33 cellular contexts compared by ENCODE assay signal in the genomic region with DNA sequence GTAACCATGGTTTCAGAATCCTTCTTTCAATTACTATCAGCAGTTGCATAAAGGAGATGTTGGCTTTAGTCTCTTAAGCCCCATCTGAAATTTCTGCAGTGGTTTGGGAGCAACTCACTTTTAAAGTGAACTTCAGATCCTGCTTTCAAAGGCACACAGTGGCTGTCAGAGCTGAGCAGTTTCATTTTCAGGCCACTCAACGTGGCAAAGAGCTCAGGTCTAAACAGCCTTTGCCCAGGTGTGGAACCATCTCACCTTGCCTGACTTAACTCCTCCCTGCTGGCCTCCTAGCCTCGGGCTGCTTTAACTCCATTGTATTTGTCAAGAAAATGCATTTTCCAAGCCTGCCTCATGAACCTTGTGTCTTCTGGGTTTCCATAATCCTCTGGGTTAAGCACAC.
"Had no signal": no experiment of that assay in that cellular context is flagged by ENCODE, and none has a peak within 500 bp of the region (broad histone marks: within the 10 kb centered on the region; RNA-seq: fewer than 3 reads in every experiment).

No MANE protein-coding gene starts in this region.

- H3K27me3 Mint-ChIP-seq: activated naive CD8-positive, alpha-beta T cell; activated naive CD8-positive, alpha-beta T cell treated with anti-CD3 and anti-CD28 coated beads, Interleukin-2, amount 50 U/mL, for 24 hours had no signal

- H3K9me3 ChIP-seq: adrenal gland, breast epithelium, colonic mucosa had no signal

- H3K27ac ChIP-seq: adrenal gland, breast epithelium, cardiac muscle cell, colonic mucosa, dorsolateral prefrontal cortex, WERI-Rb-1 had no signal

- H3K4me3 ChIP-seq: adrenal gland, breast epithelium, cardiac muscle cell, colonic mucosa, dorsolateral prefrontal cortex had no signal

- H3K4me3 Mint-ChIP-seq: activated B cell treated with CpG ODN at 0.5 μM for 24 hours; activated CD8-positive, alpha-beta T cell treated with anti-CD3 and anti-CD28 coated beads for 36 hours; activated naive CD8-positive, alpha-beta T cell; activated naive CD8-positive, alpha-beta T cell treated with anti-CD3 and anti-CD28 coated beads, Interleukin-2, amount 50 U/mL, for 24 hours; activated T-cell treated with anti-CD3 and anti-CD28 coated beads, Interleukin-2, amount 50 U/mL, for 4 hours; activated T-helper 17 cell treated with anti-CD3 and anti-CD28 coated beads, Interleukin-2, amount 50 U/mL, for 72 hours; brain; dendritic cell treated with granulocyte-macrophage colony-stimulating factor and Interleukin-4, amounts not matched to agents 40 ng/mL and 50 ng/mL, for 4 days; endodermal cell; T-helper 17 cell; T-helper 2 cell treated with Interferon-gamma antibody and Interleukin-4, amounts not matched to agents 5 μg/mL and 100 μg/mL, for 36 hours had no signal

- DNase-seq: activated B cell treated with CpG ODN at 0.5 μM for 24 hours; activated CD4-positive, alpha-beta T cell treated with anti-CD3 and anti-CD28 coated beads for 48 hours; activated CD4-positive, alpha-beta T cell treated with anti-CD3 and anti-CD28 coated beads, Interleukin-2, amount 50 U/mL, for 1 hour; activated CD4-positive, alpha-beta T cell treated with anti-CD3 and anti-CD28 coated beads, Interleukin-2, amount 50 U/mL, for 48 hours; activated CD8-positive, alpha-beta memory T cell treated with anti-CD3 and anti-CD28 coated beads for 24 hours; activated CD8-positive, alpha-beta T cell treated with anti-CD3 and anti-CD28 coated beads for 36 hours; activated effector memory CD4-positive, alpha-beta T cell treated with Interleukin-2 at 50 U/mL for 16 hours; activated gamma-delta T cell treated with Interleukin-2 at 50 U/mL for 16 hours; activated naive CD4-positive, alpha-beta T cell treated with anti-CD3 and anti-CD28 coated beads, Interleukin-2, amount 50 U/mL, for 16 hours; activated naive CD4-positive, alpha-beta T cell treated with Interleukin-2 at 50 U/mL for 16 hours; activated naive CD8-positive, alpha-beta T cell treated with anti-CD3 and anti-CD28 coated beads, Interleukin-2, amount 50 U/mL, for 24 hours; activated T-cell treated with anti-CD3 and anti-CD28 coated beads, Interleukin-2, amount 50 U/mL, for 4 hours; adrenal gland; amygdala; aorta; central memory CD4-positive, alpha-beta T cell; cerebellar nuclear complex; colonic mucosa; dorsolateral prefrontal cortex; effector memory CD4-positive, alpha-beta T cell; endodermal cell; foreskin fibroblast; head of caudate nucleus; T-helper 17 cell; T1000; WERI-Rb-1 had no signal

- H3K4me1 Mint-ChIP-seq: activated B cell treated with CpG ODN at 0.5 μM for 24 hours; activated naive CD8-positive, alpha-beta T cell treated with anti-CD3 and anti-CD28 coated beads, Interleukin-2, amount 50 U/mL, for 24 hours; activated T-helper 17 cell treated with anti-CD3 and anti-CD28 coated beads, Interleukin-2, amount 50 U/mL, for 72 hours had no signal

- H3K4me1 ChIP-seq: adrenal gland, breast epithelium, colonic mucosa had no signal

- H3K36me3 ChIP-seq: adrenal gland, breast epithelium, cardiac muscle cell, colonic mucosa, WERI-Rb-1 had no signal

- H3K27me3 ChIP-seq: adrenal gland, breast epithelium, cardiac muscle cell, colonic mucosa had no signal

- H3K9me3 Mint-ChIP-seq: activated B cell treated with CpG ODN at 0.5 μM for 24 hours; activated CD8-positive, alpha-beta T cell treated with anti-CD3 and anti-CD28 coated beads for 36 hours; activated naive CD8-positive, alpha-beta T cell treated with anti-CD3 and anti-CD28 coated beads, Interleukin-2, amount 50 U/mL, for 24 hours; activated T-cell treated with anti-CD3 and anti-CD28 coated beads, Interleukin-2, amount 50 U/mL, for 4 hours; activated T-helper 17 cell treated with anti-CD3 and anti-CD28 coated beads, Interleukin-2, amount 50 U/mL, for 72 hours; brain; dendritic cell treated with granulocyte-macrophage colony-stimulating factor and Interleukin-4, amounts not matched to agents 40 ng/mL and 50 ng/mL, for 4 days; endodermal cell; T-helper 2 cell treated with Interferon-gamma antibody and Interleukin-4, amounts not matched to agents 5 μg/mL and 100 μg/mL, for 36 hours had no signal

- H3K27ac Mint-ChIP-seq: activated B cell treated with CpG ODN at 0.5 μM for 24 hours; activated CD8-positive, alpha-beta T cell treated with anti-CD3 and anti-CD28 coated beads for 36 hours; activated naive CD8-positive, alpha-beta T cell; activated naive CD8-positive, alpha-beta T cell treated with anti-CD3 and anti-CD28 coated beads, Interleukin-2, amount 50 U/mL, for 24 hours; activated T-helper 17 cell treated with anti-CD3 and anti-CD28 coated beads, Interleukin-2, amount 50 U/mL, for 72 hours; brain; dendritic cell treated with granulocyte-macrophage colony-stimulating factor and Interleukin-4, amounts not matched to agents 40 ng/mL and 50 ng/mL, for 4 days; endodermal cell; T-helper 17 cell; T-helper 2 cell treated with Interferon-gamma antibody and Interleukin-4, amounts not matched to agents 5 μg/mL and 100 μg/mL, for 36 hours had no signal

- H3K36me3 Mint-ChIP-seq: activated naive CD8-positive, alpha-beta T cell; brain had no signal
